In the genomic region with DNA sequence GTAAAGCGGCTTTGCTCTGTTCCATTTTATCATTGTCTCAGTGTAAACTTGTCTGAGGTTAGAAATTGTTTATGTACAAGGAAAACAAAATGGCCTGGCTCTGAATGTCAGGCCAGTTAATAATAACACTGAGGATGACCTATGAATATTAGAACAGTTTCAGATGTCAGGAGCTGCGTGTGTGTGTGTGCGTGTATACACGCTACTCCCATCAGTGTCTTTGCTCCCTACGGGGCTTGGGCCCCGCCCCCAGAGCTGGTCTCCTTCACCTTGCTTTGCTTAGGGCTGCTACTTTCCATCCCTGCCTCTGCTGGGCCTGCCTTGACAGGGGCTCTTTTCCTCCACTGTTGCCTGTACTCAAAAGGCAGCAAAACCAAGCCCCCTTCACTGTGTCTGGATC, we compare ENCODE assay signal across 2 cellular contexts.
TF ChIP-seq lines count a peak whose summit lies in the region.

No MANE protein-coding gene starts in this region.

TF ChIP-seq in A549, 52 proteins besides CTCF, POLR2A, EP300 and RAD21:
- TF ChIP-seq, protein P1, sequence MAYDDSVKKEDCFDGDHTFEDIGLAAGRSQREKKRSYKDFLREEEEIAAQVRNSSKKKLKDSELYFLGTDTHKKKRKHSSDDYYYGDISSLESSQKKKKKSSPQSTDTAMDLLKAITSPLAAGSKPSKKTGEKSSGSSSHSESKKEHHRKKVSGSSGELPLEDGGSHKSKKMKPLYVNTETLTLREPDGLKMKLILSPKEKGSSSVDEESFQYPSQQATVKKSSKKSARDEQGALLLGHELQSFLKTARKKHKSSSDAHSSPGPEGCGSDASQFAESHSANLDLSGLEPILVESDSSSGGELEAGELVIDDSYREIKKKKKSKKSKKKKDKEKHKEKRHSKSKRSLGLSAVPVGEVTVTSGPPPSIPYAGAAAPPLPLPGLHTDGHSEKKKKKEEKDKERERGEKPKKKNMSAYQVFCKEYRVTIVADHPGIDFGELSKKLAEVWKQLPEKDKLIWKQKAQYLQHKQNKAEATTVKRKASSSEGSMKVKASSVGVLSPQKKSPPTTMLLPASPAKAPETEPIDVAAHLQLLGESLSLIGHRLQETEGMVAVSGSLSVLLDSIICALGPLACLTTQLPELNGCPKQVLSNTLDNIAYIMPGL (CRISPR knock-in tag; IDR thresholded peaks at IDR 0.05; ENCODE audit: borderline replicate concordance) = no peak
- no peak for TF ChIP-seq PHF8 (IDR thresholded peaks at IDR 0.05; ENCODE audit: borderline replicate concordance, low read depth)
- no peak for TF ChIP-seq ZSCAN20 (CRISPR knock-in tag; IDR thresholded peaks at IDR 0.05)
- no peak for TF ChIP-seq HOXB13 (CRISPR knock-in tag; IDR thresholded peaks at IDR 0.05; ENCODE audit: low read depth)
- no peak for TF ChIP-seq KDM5A (IDR thresholded peaks at IDR 0.05)
- TF ChIP-seq ESRRA (IDR thresholded peaks at IDR 0.05; ENCODE audit: borderline replicate concordance, low read length) = no peak
- TF ChIP-seq FOXS1 (CRISPR knock-in tag; IDR thresholded peaks at IDR 0.05) = no peak
- TF ChIP-seq TFCP2L1 (CRISPR knock-in tag; IDR thresholded peaks at IDR 0.05) = no peak
- TF ChIP-seq CBX2 (IDR thresholded peaks at IDR 0.05; ENCODE audit: borderline replicate concordance, low read depth) = no peak
- TF ChIP-seq NFE2L2 (conservative IDR thresholded peaks at IDR 0.05; ENCODE audit: low read length) = no peak

TF ChIP-seq in K562, 482 proteins besides CTCF, POLR2A, EP300 and RAD21:
- TF ChIP-seq HDAC2 (IDR thresholded peaks at IDR 0.05) (no peak), MTA2 (IDR thresholded peaks at IDR 0.05; ENCODE audit: low read depth) (no peak), ZNF644 (tag; IDR thresholded peaks at IDR 0.05; ENCODE audit: low read depth) (no peak)
- TF ChIP-seq, protein P2, sequence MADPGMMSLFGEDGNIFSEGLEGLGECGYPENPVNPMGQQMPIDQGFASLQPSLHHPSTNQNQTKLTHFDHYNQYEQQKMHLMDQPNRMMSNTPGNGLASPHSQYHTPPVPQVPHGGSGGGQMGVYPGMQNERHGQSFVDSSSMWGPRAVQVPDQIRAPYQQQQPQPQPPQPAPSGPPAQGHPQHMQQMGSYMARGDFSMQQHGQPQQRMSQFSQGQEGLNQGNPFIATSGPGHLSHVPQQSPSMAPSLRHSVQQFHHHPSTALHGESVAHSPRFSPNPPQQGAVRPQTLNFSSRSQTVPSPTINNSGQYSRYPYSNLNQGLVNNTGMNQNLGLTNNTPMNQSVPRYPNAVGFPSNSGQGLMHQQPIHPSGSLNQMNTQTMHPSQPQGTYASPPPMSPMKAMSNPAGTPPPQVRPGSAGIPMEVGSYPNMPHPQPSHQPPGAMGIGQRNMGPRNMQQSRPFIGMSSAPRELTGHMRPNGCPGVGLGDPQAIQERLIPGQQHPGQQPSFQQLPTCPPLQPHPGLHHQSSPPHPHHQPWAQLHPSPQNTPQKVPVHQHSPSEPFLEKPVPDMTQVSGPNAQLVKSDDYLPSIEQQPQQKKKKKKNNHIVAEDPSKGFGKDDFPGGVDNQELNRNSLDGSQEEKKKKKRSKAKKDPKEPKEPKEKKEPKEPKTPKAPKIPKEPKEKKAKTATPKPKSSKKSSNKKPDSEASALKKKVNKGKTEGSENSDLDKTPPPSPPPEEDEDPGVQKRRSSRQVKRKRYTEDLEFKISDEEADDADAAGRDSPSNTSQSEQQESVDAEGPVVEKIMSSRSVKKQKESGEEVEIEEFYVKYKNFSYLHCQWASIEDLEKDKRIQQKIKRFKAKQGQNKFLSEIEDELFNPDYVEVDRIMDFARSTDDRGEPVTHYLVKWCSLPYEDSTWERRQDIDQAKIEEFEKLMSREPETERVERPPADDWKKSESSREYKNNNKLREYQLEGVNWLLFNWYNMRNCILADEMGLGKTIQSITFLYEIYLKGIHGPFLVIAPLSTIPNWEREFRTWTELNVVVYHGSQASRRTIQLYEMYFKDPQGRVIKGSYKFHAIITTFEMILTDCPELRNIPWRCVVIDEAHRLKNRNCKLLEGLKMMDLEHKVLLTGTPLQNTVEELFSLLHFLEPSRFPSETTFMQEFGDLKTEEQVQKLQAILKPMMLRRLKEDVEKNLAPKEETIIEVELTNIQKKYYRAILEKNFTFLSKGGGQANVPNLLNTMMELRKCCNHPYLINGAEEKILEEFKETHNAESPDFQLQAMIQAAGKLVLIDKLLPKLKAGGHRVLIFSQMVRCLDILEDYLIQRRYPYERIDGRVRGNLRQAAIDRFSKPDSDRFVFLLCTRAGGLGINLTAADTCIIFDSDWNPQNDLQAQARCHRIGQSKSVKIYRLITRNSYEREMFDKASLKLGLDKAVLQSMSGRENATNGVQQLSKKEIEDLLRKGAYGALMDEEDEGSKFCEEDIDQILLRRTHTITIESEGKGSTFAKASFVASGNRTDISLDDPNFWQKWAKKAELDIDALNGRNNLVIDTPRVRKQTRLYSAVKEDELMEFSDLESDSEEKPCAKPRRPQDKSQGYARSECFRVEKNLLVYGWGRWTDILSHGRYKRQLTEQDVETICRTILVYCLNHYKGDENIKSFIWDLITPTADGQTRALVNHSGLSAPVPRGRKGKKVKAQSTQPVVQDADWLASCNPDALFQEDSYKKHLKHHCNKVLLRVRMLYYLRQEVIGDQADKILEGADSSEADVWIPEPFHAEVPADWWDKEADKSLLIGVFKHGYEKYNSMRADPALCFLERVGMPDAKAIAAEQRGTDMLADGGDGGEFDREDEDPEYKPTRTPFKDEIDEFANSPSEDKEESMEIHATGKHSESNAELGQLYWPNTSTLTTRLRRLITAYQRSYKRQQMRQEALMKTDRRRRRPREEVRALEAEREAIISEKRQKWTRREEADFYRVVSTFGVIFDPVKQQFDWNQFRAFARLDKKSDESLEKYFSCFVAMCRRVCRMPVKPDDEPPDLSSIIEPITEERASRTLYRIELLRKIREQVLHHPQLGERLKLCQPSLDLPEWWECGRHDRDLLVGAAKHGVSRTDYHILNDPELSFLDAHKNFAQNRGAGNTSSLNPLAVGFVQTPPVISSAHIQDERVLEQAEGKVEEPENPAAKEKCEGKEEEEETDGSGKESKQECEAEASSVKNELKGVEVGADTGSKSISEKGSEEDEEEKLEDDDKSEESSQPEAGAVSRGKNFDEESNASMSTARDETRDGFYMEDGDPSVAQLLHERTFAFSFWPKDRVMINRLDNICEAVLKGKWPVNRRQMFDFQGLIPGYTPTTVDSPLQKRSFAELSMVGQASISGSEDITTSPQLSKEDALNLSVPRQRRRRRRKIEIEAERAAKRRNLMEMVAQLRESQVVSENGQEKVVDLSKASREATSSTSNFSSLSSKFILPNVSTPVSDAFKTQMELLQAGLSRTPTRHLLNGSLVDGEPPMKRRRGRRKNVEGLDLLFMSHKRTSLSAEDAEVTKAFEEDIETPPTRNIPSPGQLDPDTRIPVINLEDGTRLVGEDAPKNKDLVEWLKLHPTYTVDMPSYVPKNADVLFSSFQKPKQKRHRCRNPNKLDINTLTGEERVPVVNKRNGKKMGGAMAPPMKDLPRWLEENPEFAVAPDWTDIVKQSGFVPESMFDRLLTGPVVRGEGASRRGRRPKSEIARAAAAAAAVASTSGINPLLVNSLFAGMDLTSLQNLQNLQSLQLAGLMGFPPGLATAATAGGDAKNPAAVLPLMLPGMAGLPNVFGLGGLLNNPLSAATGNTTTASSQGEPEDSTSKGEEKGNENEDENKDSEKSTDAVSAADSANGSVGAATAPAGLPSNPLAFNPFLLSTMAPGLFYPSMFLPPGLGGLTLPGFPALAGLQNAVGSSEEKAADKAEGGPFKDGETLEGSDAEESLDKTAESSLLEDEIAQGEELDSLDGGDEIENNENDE (IDR thresholded peaks at IDR 0.05; ENCODE audit: low read depth, low read length) = no peak
